Comparison of ENCODE assay signal across 8 cellular contexts in the genomic region with DNA sequence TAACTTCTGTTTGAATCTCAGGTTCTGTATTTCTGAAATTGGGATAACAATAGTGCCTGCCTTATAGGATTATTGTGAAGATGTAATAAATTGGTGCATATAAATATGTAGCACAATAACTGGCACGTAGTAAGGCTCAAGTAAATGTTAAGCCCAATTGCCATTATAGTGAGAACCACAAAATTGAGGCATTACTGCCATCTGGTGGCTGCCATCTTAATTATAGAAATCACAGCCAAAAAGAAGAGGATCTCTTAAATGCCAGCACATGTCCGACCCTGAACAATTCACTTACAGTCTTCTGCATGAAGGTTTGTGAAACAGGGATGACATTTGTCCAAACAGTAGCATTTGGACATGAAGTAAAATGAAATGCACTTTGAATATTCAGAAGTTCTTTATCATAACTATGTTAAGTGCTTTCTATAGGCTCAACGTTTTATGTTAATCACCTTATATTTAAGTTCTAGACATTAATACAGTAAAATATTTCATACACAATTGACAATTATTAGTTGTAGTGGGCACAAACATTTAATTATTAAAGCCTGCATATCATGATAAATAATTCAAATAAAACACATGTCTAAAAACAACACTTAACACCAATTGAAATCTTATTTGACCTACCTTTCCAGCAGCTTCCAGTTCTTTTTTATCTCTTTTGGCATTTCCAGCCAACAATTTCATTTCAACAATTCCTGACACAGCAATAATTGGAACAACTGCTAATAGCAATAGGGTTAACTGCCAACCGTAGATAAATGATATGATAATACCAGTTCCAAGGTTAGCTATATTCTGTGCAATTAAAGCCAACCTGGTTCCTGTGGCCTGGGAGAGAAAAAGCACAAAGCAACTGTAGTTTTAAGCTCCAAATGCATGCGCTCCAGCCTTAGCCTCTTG. TPM values are rescaled to one million over a fixed set of nuclear protein-coding genes. Genes with fewer than 3 reads are reported as not detected.
DNase-seq lines count a peak whose midpoint lies in the region; ATAC-seq and TF ChIP-seq lines count a peak whose summit lies in the region.

No MANE protein-coding gene starts in this region.

- BruUV-seq in IMR-90 (replicated peaks; lab: Mats Ljungman, UMichigan), result no TSS peak

- H2BK120ac ChIP-seq in IMR-90 (ENCODE audit: low read depth, low read length), result no peak overlapping the region

- ATAC-seq in GM19468 (IDR thresholded peaks at IDR 0.05; ENCODE audit: extremely low read depth, unreplicated experiment), result peak; percentile 75
- ATAC-seq in IMR-90 (ENCODE audit: low read depth), result peak; percentile 22; the same call in 1 of the 2 replicates

- H2BK5ac ChIP-seq in IMR-90 (ENCODE audit: low read depth, low read length, poor library complexity, severe bottlenecking), result no peak overlapping the region

- H3K36me3 ChIP-seq in IMR-90 (ENCODE audit: control insufficient read depth, insufficient read depth, low read length) (no peaks in the 10 kb centered on the region), fibroblast of lung (ENCODE audit: control insufficient read depth, insufficient read depth, low read length) (no peaks in the 10 kb centered on the region), neutrophil (no peaks in the 10 kb centered on the region), tibial artery (no peaks in the 10 kb centered on the region)

- no peak overlapping the region for H3K23ac ChIP-seq in IMR-90 (ENCODE audit: low read depth, low read length)

- H4K91ac ChIP-seq in IMR-90 (ENCODE audit: insufficient read depth, low read depth, low read length), result no peak overlapping the region

- no peak overlapping the region for H4K8ac ChIP-seq in IMR-90 (ENCODE audit: low read depth in 2 of 2, low read length in 2 of 2)

- H3K56ac ChIP-seq in IMR-90 (ENCODE audit: extremely low read depth, insufficient read depth, low read length), result no peak overlapping the region

- peak; percentile 89 for TF ChIP-seq RAD21 in IMR-90 (IDR thresholded peaks at IDR 0.05; ENCODE audit: low read length)

- H3K4me1 ChIP-seq in IMR-90 (ENCODE audit: control insufficient read depth, insufficient read depth, low read length) (peaks cover 12% of the 10 kb centered on the region), fibroblast of lung (ENCODE audit: control insufficient read depth, extremely low read depth, insufficient read depth, low read length) (peaks cover 6% of the 10 kb centered on the region), neutrophil (ENCODE audit: control insufficient read depth in 1 of 2, insufficient read depth in 1 of 2, low read depth in 1 of 2, low read length in 1 of 2) (no peaks in the 10 kb centered on the region), tibial artery (peaks cover 0 to 8% (median 3%) of the 10 kb centered on the region in 4 donors)

- in situ Hi-C loops in IMR-90 (cut with MboI; ENCODE audit: low sequenced_read_pairs), result loop anchor here (5.0 to 25.0 kb wide), 2 partner anchors 105 to 480 kb away; no protein-coding TSS in a partner anchor

- no peak overlapping the region for H3K14ac ChIP-seq in IMR-90 (replicated peaks; ENCODE audit: low read depth, low read length)

- no peaks in the 10 kb centered on the region for H3K9me3 ChIP-seq in IMR-90 (ENCODE audit: control insufficient read depth, insufficient read depth, low read length)
- no peaks in the 10 kb centered on the region for H3K9me3 ChIP-seq in fibroblast of lung (ENCODE audit: control insufficient read depth, insufficient read depth, low read depth, low read length)
- H3K9me3 ChIP-seq in neutrophil, result no peaks in the 10 kb centered on the region
- no peaks in the 10 kb centered on the region for H3K9me3 ChIP-seq in tibial artery

- POLR2A ChIA-PET in IMR-90 (lab: Charles Lee; ENCODE audit: unreplicated experiment), result interaction anchor here (3.8 kb wide), 1 partner anchor 101 kb away, joined by 15 read pairs; no protein-coding TSS in a partner anchor

- no peak overlapping the region for H2AFZ ChIP-seq in IMR-90 (replicated peaks; ENCODE audit: low read length, poor library complexity)
- H2AFZ ChIP-seq in fibroblast of lung (ENCODE audit: low read length), result no peak overlapping the region

- DNase-seq in COLO829 (ENCODE audit: low spot score) (peak; percentile 68), IMR-90 (peak; percentile 69), OCI-M2 (lab: John Stamatoyannopoulos, UW; ENCODE audit: unreplicated experiment) (peak; percentile 7), fibroblast of lung (ENCODE audit: low read depth in 2 of 2) (peak; percentile 42 to 80), tibial artery (peak in 1 of 2 donors; percentile 64)
- peak; percentile 34 for DNase-seq in activated T-cell treated with anti-CD3 and anti-CD28 coated beads, Interleukin-2, amount 50 U/mL, for 1 hour

- H3K79me2 ChIP-seq in fibroblast of lung (ENCODE audit: control insufficient read depth, insufficient read depth, low read length), result no peaks in the 10 kb centered on the region

- no peak overlapping the region for H3K4me2 ChIP-seq in IMR-90 (ENCODE audit: low read depth, low read length)
- no peak overlapping the region for H3K4me2 ChIP-seq in fibroblast of lung (ENCODE audit: extremely low read depth, insufficient read depth, low read length)

- peaks cover 2% of the 10 kb centered on the region; the same call in 1 of the 2 replicates for H3K27me3 ChIP-seq in IMR-90 (ENCODE audit: control insufficient read depth, insufficient read depth, low read length)
- no peaks in the 10 kb centered on the region for H3K27me3 ChIP-seq in fibroblast of lung (ENCODE audit: control insufficient read depth, insufficient read depth, low read length)
- no peaks in the 10 kb centered on the region for H3K27me3 ChIP-seq in neutrophil
- H3K27me3 ChIP-seq in tibial artery, result no peaks in the 10 kb centered on the region

- H4K5ac ChIP-seq in IMR-90 (ENCODE audit: low read depth, low read length), result no peak overlapping the region

- WGBS in IMR-90 (ENCODE audit: extremely low coverage in 2 of 2, insufficient read length in 1 of 2), 2 experiments, result no CpG with 5 or more reads among the region's 5 CpGs

- H2AK9ac ChIP-seq in IMR-90 (replicated peaks; ENCODE audit: low read depth, low read length, poor library complexity), result no peak overlapping the region

- H3K27ac ChIP-seq in IMR-90 (ENCODE audit: insufficient read depth, low read length) (no peak overlapping the region), fibroblast of lung (ENCODE audit: insufficient read depth, low read length) (no peak overlapping the region), neutrophil (no peak overlapping the region), tibial artery (no peak overlapping the region)

- CTCF ChIA-PET in IMR-90 (lab: Yijun Ruan, JAX), result interaction anchor here (0.6 to 7.4 kb wide), 6 partner anchors 18 to 470 kb away, joined by 3 to 60 read pairs (median 3); no protein-coding TSS in a partner anchor

- H3K79me1 ChIP-seq in IMR-90 (ENCODE audit: low read depth in 1 of 2, low read length in 2 of 2), result no peaks in the 10 kb centered on the region

- H3K9ac ChIP-seq in IMR-90 (ENCODE audit: low read depth, low read length), result no peak overlapping the region
- H3K9ac ChIP-seq in fibroblast of lung (ENCODE audit: insufficient read depth, low read length), result no peak overlapping the region

- H2AK5ac ChIP-seq in IMR-90 (ENCODE audit: low read depth, low read length), result no peak overlapping the region

- TF ChIP-seq CTCF in IMR-90 (conservative IDR thresholded peaks at IDR 0.05; ENCODE audit: low read depth, low read length), result peak; percentile 85
- peak; percentile 58 to 63 for TF ChIP-seq CTCF in fibroblast of lung (conservative IDR thresholded peaks at IDR 0.05 in 1 of 2, IDR thresholded peaks at IDR 0.05 in 1 of 2; ENCODE audit: low read depth in 1 of 2, low read length in 2 of 2)
- peak; percentile 50 for TF ChIP-seq CTCF in neutrophil (IDR thresholded peaks at IDR 0.05)
- TF ChIP-seq CTCF in tibial artery (IDR thresholded peaks at IDR 0.05), result peak; percentile 57 to 76

- TF ChIP-seq POLR2A in IMR-90 (IDR thresholded peaks at IDR 0.05; ENCODE audit: low read depth, low read length), result no peak

- no peak overlapping the region for H3K4me3 ChIP-seq in IMR-90 (ENCODE audit: insufficient read depth, low read depth, low read length)
- H3K4me3 ChIP-seq in fibroblast of lung (replicated peaks in 1 of 4; ENCODE audit: control extremely low read depth in 1 of 4, insufficient read depth in 1 of 4, low read depth in 3 of 4, low read length in 4 of 4), result no peak overlapping the region
- H3K4me3 ChIP-seq in neutrophil (ENCODE audit: low read depth in 1 of 2, low read length in 1 of 2), result no peak overlapping the region
- no peak overlapping the region for H3K4me3 ChIP-seq in tibial artery

- dilution Hi-C loops in IMR-90 (cut with HindIII; ENCODE audit: low sequenced_read_pairs, unreplicated experiment), result no loop called here

- H3K9me1 ChIP-seq in IMR-90 (ENCODE audit: insufficient read depth, low read length), result peaks cover 6% of the 10 kb centered on the region; the same call in 1 of the 2 replicates

- no peak overlapping the region for H3K18ac ChIP-seq in IMR-90 (ENCODE audit: low read depth, low read length)

- no peak overlapping the region for H2BK20ac ChIP-seq in IMR-90 (ENCODE audit: low read depth, low read length)

- H4K20me1 ChIP-seq in IMR-90 (ENCODE audit: insufficient read depth, low read length) (no peaks in the 10 kb centered on the region), fibroblast of lung (ENCODE audit: control insufficient read depth, extremely low read depth, insufficient read depth, low read length) (no peaks in the 10 kb centered on the region)

- no peak overlapping the region for H2BK15ac ChIP-seq in IMR-90 (ENCODE audit: low read depth, low read length)

- intact Hi-C loops in IMR-90 (cut with micrococcal nuclease) (loop anchor here (1.0 to 5.0 kb wide), 5 partner anchors 105 to 480 kb away; a partner anchor contains a TSS), tibial artery (cut with DNase I; ENCODE audit: low total_unique reads) (no loop called here)

- no peak overlapping the region for H3K4ac ChIP-seq in IMR-90 (ENCODE audit: low read depth, low read length)

TF ChIP-seq in IMR-90, 13 proteins besides CTCF, POLR2A, EP300 and RAD21:
- TF ChIP-seq BHLHE40 (IDR thresholded peaks at IDR 0.05; ENCODE audit: low read depth, low read length), result no peak
- TF ChIP-seq RFX5 (IDR thresholded peaks at IDR 0.05; ENCODE audit: low read depth, low read length), result no peak
- peak; percentile 95 for TF ChIP-seq SMC3 (IDR thresholded peaks at IDR 0.05; ENCODE audit: low read depth, low read length)

RNA-seq across cellular contexts. Expression of a gene that starts 58.5 kb away (rescaled TPM):
- total RNA-seq in IMR-90 (2012; rRNA removed), result not detected in 2 replicates
- not detected in 2 replicates for polyA plus RNA-seq in IMR-90 (2012; rRNA removed)
- 0.05 TPM in 1 of 2 replicates, not detected in the other for polyA plus RNA-seq in IMR-90 (2012; cell fraction: cytosol; rRNA removed)
- polyA plus RNA-seq in IMR-90 (2012; cell fraction: nucleus; rRNA removed; ENCODE audit: low replicate concordance), result 0.03 TPM in 1 of 2 replicates, not detected in the other
- total RNA-seq in fibroblast of lung, result 0.26 and 0.66 TPM in 2 replicates
- 0.03 and 0.16 TPM in 2 replicates for polyA plus RNA-seq in fibroblast of lung
- polyA plus RNA-seq in fibroblast of lung (2012), result 0.02 and 0.21 TPM in 2 replicates
- polyA minus RNA-seq in fibroblast of lung (ENCODE audit: low replicate concordance), result not detected in 2 replicates
